In genomic region chr1:232599178-232600041, GRCh38 we compare ENCODE assay signal across 8 cellular contexts. TPM values are rescaled to one million over a fixed set of nuclear protein-coding genes. Genes with fewer than 3 reads are reported as not detected.
DNase-seq lines count a peak whose midpoint lies in the region; ATAC-seq and TF ChIP-seq lines count a peak whose summit lies in the region.

No MANE protein-coding gene starts in this region.

- TF ChIP-seq CTCF in brain (conservative IDR thresholded peaks at IDR 0.05) (no peak), foreskin keratinocyte (conservative IDR thresholded peaks at IDR 0.05) (no peak)

- DNase-seq in COLO668 (lab: John Stamatoyannopoulos, UW; ENCODE audit: unreplicated experiment) = peak; percentile 78
- peak; percentile 77 for DNase-seq in NCI-H1092 (lab: John Stamatoyannopoulos, UW)
- DNase-seq in KG1 (lab: John Stamatoyannopoulos, UW) = no peak
- no peak for DNase-seq in foreskin keratinocyte
- DNase-seq in caudate nucleus (lab: John Stamatoyannopoulos, UW) = no peak
- no peak for DNase-seq in stimulated activated CD4-positive, alpha-beta T cell treated with anti-CD3 and anti-CD28 coated beads, Interleukin-15, amount 100 ng/mL, for 24 hours

- no peaks in the 10 kb centered on the region for H3K27me3 ChIP-seq in foreskin keratinocyte

- peak overlapping the region in 1 of 5 experiments; percentile 3 for H3K4me3 Mint-ChIP-seq in brain

- peak overlapping the region in 3 of 5 experiments; percentile 13 to 83 (median 74) for H3K27ac Mint-ChIP-seq in brain

- ATAC-seq in GM21576 (IDR thresholded peaks at IDR 0.05; ENCODE audit: unreplicated experiment) (peak; percentile 54), foreskin keratinocyte (no peak)

- peaks cover 27% of the 10 kb centered on the region for H3K36me3 Mint-ChIP-seq in brain

- H3K9me3 Mint-ChIP-seq in brain = peaks cover 0 to 10% (median 0%) of the 10 kb centered on the region in 5 experiments

- H3K27ac ChIP-seq in foreskin keratinocyte (no peak overlapping the region), caudate nucleus (ENCODE audit: low read depth, low read length) (no peak overlapping the region)

- H3K4me1 Mint-ChIP-seq in brain = peaks cover 63% of the 10 kb centered on the region

- H3K27me3 Mint-ChIP-seq in brain = no peaks in the 10 kb centered on the region

- H3K4me1 ChIP-seq in foreskin keratinocyte = no peaks in the 10 kb centered on the region

RNA-seq across cellular contexts. Expression of gene SIPA1L2, which starts 30.5 kb away (rescaled TPM):
- polyA plus RNA-seq in brain (ENCODE audit: insufficient read depth, low read depth, low replicate concordance) = 24.5 TPM
- 1.2 and 1.3 TPM in 2 replicates for total RNA-seq in foreskin keratinocyte
- polyA plus RNA-seq in foreskin keratinocyte = 0.20 and 0.26 TPM in 2 replicates

Comparison
In these comparisons a context has a peak if more than half of its experiments do, and no peak if none do; other contexts are left out.
1. DNase-seq: peak in COLO668 (single experiment) and NCI-H1092 (single experiment); none in KG1 (single experiment), foreskin keratinocyte (0 of 2), caudate nucleus (0 of 61) and stimulated activated CD4-positive, alpha-beta T cell treated with anti-CD3 and anti-CD28 coated beads, Interleukin-15, amount 100 ng/mL, for 24 hours (single experiment).
2. RNA of gene SIPA1L2, which starts 30.5 kb away (polyA plus RNA-seq): 24.5 TPM in brain (single experiment); 0.20 to 0.26 TPM in foreskin keratinocyte; every median in the first group is over 10 times any median in the second.